Comparison of ENCODE assay signal across 8 cellular contexts in genomic region chrX:68829594-68830485, GRCh38. TPM values are rescaled to one million over a fixed set of nuclear protein-coding genes. Genes with fewer than 3 reads are reported as not detected.
DNase-seq lines count a peak whose midpoint lies in the region; ATAC-seq and TF ChIP-seq lines count a peak whose summit lies in the region.

No MANE protein-coding gene starts in this region.

- intact Hi-C loops in ascending aorta (cut with DNase I): loop anchor here (2.0 to 5.0 kb wide), 4 partner anchors 335 to 787 kb away; partner anchors contain the start of genes EDA and PJA1

- no peaks in the 10 kb centered on the region; the same call in 1 of the 2 replicates for H4K20me1 ChIP-seq in Karpas-422 (ENCODE audit: insufficient read depth, low read depth, low read length)

- no peak for ATAC-seq in CD4-positive, CD25-positive, alpha-beta regulatory T cell (ENCODE audit: low read depth in 2 of 2)
- ATAC-seq in HG02623 (IDR thresholded peaks at IDR 0.05; ENCODE audit: unreplicated experiment): no peak

- H3K27me3 ChIP-seq in CD4-positive, CD25-positive, alpha-beta regulatory T cell (ENCODE audit: control insufficient read depth, insufficient read depth, low read length): no peaks in the 10 kb centered on the region
- H3K27me3 ChIP-seq in Karpas-422 (ENCODE audit: low read length) (no peaks in the 10 kb centered on the region), ascending aorta (no peaks in the 10 kb centered on the region), iPS-15b (ENCODE audit: control insufficient read depth, insufficient read depth, low read length) (peaks cover 84% of the 10 kb centered on the region)

- H3K9me2 ChIP-seq in Karpas-422 (replicated peaks; ENCODE audit: insufficient read depth, low read length): no peaks in the 10 kb centered on the region

- no peak overlapping the region for H2AFZ ChIP-seq in Karpas-422 (ENCODE audit: low read length)

- H3K27me3 Mint-ChIP-seq in CD4-positive, CD25-positive, alpha-beta regulatory T cell: peaks cover 4% of the 10 kb centered on the region

- peak overlapping the region; percentile 83 to 95 (median 94) for H3K4me3 Mint-ChIP-seq in CD4-positive, CD25-positive, alpha-beta regulatory T cell

- peaks cover 0 to 28% (median 6%) of the 10 kb centered on the region in 4 donors for H3K4me1 Mint-ChIP-seq in CD4-positive, CD25-positive, alpha-beta regulatory T cell

- no peaks in the 10 kb centered on the region for H3K9me3 Mint-ChIP-seq in CD4-positive, CD25-positive, alpha-beta regulatory T cell

- H3K4me1 ChIP-seq in CD4-positive, CD25-positive, alpha-beta regulatory T cell (ENCODE audit: control insufficient read depth, insufficient read depth, low read length, poor library complexity, severe bottlenecking): peaks cover 25% of the 10 kb centered on the region
- H3K4me1 ChIP-seq in Karpas-422 (ENCODE audit: low read length) (peaks cover 12% of the 10 kb centered on the region), ascending aorta (no peaks in the 10 kb centered on the region), iPS-15b (ENCODE audit: control insufficient read depth, insufficient read depth, low read length) (peaks cover 5% of the 10 kb centered on the region)

- TF ChIP-seq CTCF in ascending aorta (IDR thresholded peaks at IDR 0.05): no peak

- H3K36me3 ChIP-seq in CD4-positive, CD25-positive, alpha-beta regulatory T cell (ENCODE audit: control insufficient read depth, insufficient read depth, low read length): no peaks in the 10 kb centered on the region
- no peaks in the 10 kb centered on the region for H3K36me3 ChIP-seq in Karpas-422 (ENCODE audit: insufficient read depth, low read length)
- no peaks in the 10 kb centered on the region for H3K36me3 ChIP-seq in ascending aorta
- no peaks in the 10 kb centered on the region for H3K36me3 ChIP-seq in iPS-15b (ENCODE audit: control insufficient read depth, insufficient read depth, low read length)

- no peaks in the 10 kb centered on the region for H3K36me3 Mint-ChIP-seq in CD4-positive, CD25-positive, alpha-beta regulatory T cell

- H3K9me3 ChIP-seq in CD4-positive, CD25-positive, alpha-beta regulatory T cell (ENCODE audit: control insufficient read depth in 2 of 2, low read length in 2 of 2): no peaks in the 10 kb centered on the region
- H3K9me3 ChIP-seq in Karpas-422 (ENCODE audit: low read length): no peaks in the 10 kb centered on the region
- H3K9me3 ChIP-seq in ascending aorta: no peaks in the 10 kb centered on the region
- peaks cover 3% of the 10 kb centered on the region for H3K9me3 ChIP-seq in iPS-15b (ENCODE audit: control insufficient read depth, insufficient read depth, low read length)

- peak overlapping the region; percentile 76 for H3K4me2 ChIP-seq in Karpas-422 (ENCODE audit: low read depth, low read length, poor library complexity, severe bottlenecking)

- H3K27ac Mint-ChIP-seq in CD4-positive, CD25-positive, alpha-beta regulatory T cell: peak overlapping the region in 2 of 3 donors; percentile 51 to 71

- H3K27ac ChIP-seq in CD4-positive, CD25-positive, alpha-beta regulatory T cell (ENCODE audit: insufficient read depth, low read length, poor library complexity, severe bottlenecking): no peak overlapping the region
- H3K27ac ChIP-seq in Karpas-422 (ENCODE audit: low read length): no peak overlapping the region
- H3K27ac ChIP-seq in ascending aorta: peak overlapping the region; percentile 76 to 82
- peak overlapping the region; percentile 80 to 95 (median 87) for H3K27ac ChIP-seq in skin epidermis

- no peaks in the 10 kb centered on the region for H3K79me2 ChIP-seq in Karpas-422 (ENCODE audit: low read length)

- peak in 1 of 3 donors; percentile 25 for DNase-seq in CD4-positive, CD25-positive, alpha-beta regulatory T cell
- DNase-seq in Karpas-422 (no peak), ascending aorta (ENCODE audit: low spot score in 2 of 2) (peak in 1 of 2 donors; percentile 63), AML-193 (lab: John Stamatoyannopoulos, UW) (no peak)
- no peak for DNase-seq in stimulated activated naive CD4-positive, alpha-beta T cell treated with Interleukin-2 at 50 U/mL for 16 hours (lab: John Stamatoyannopoulos, UW)

- H3K9ac ChIP-seq in Karpas-422 (ENCODE audit: low read length) (peak overlapping the region; percentile 74; the same call in 1 of the 2 replicates), iPS-15b (ENCODE audit: low read depth, low read length) (no peak overlapping the region)

- no peak overlapping the region for H3K4me3 ChIP-seq in CD4-positive, CD25-positive, alpha-beta regulatory T cell (ENCODE audit: low read depth, low read length)
- peak overlapping the region; percentile 70 for H3K4me3 ChIP-seq in Karpas-422 (ENCODE audit: low read length)
- peak overlapping the region; percentile 59 to 65 for H3K4me3 ChIP-seq in ascending aorta
- peak overlapping the region; percentile 52 for H3K4me3 ChIP-seq in iPS-15b (ENCODE audit: low read depth, low read length)
- H3K4me3 ChIP-seq in skin epidermis: peak overlapping the region; percentile 63 to 88 (median 72)

RNA-seq across cellular contexts. Expression of gene EFNB1, which starts 1.0 kb away (rescaled TPM):
- 3.5 TPM for total RNA-seq in CD4-positive, CD25-positive, alpha-beta regulatory T cell
- polyA plus RNA-seq in CD4-positive, CD25-positive, alpha-beta regulatory T cell: 1 to 10 TPM; 1.8 to 3.7 (median 3.1) TPM
- 0.67 and 2.5 TPM in 2 replicates for total RNA-seq in Karpas-422 (2014; rRNA removed; shearing (Covaris generic); ENCODE audit: low replicate concordance)
- total RNA-seq in ascending aorta: 53.4 TPM

Comparison
In these comparisons a context has a peak if more than half of its experiments do, and no peak if none do; other contexts are left out.
1. H3K27ac ChIP-seq: peak in ascending aorta (2 of 2) and skin epidermis (21 of 21); none in CD4-positive, CD25-positive, alpha-beta regulatory T cell (single experiment) and Karpas-422 (single experiment).
2. RNA of gene EFNB1, which starts 1.0 kb away (total RNA-seq): 53.4 TPM in ascending aorta (single experiment); 3.5 TPM in CD4-positive, CD25-positive, alpha-beta regulatory T cell (single experiment) and 0.67 to 2.5 TPM in Karpas-422; every median in the first group is over 10 times any median in the second.